ENCODE assay signal across 12 cellular contexts in the genomic region with DNA sequence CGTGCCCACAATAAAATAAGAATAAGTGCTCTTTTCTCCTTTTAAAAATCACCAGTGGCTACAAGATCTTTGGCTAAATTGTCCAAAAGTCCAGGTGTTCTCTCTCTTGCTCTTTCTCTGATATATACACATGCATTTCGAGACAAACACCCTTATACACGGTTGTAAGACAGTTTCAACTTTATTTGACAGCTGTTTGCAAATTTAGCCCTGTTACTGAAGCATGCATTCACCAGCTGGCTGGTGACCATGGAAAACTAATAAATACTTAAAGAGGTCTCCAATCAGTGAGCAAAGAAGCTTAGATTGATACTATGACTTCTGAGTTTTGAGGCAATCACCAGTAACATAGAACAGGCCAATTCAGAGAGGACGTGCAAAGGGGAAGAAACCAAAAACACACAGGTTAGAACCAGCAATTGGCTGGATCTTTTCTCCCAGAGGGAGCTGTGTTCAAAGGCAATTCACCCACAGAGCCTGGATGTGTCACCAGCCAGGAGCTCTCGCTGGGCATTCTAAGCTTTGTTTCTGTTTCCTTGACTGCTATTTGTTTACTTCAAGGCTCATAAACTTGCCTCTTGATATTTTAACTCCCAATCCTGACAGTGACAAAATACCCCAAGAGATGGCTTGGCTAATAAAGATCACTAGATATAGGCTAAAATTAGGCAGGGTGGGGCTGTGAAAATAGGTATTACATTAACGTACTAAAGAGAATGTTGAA.
DNase-seq lines count a peak whose midpoint lies in the region; ATAC-seq and TF ChIP-seq lines count a peak whose summit lies in the region.
"Had no signal": no experiment of that assay in that cellular context is flagged by ENCODE, and none has a peak within 500 bp of the region (broad histone marks: within the 10 kb centered on the region; RNA-seq: fewer than 3 reads in every experiment).

No MANE protein-coding gene starts in this region.

- H3K27ac ChIP-seq in IMR-90 (ENCODE audit: insufficient read depth, low read length), result no peak overlapping the region
- H3K27ac ChIP-seq: prostate gland had no signal

- H2BK15ac ChIP-seq in IMR-90 (ENCODE audit: low read depth, low read length), result no peak overlapping the region

- DNase-seq in Calu3 (peak; percentile 32), IMR-90 (no peak), MCF 10A (ENCODE audit: unreplicated experiment) (peak; percentile 24), mesothelial cell of epicardium (ENCODE audit: low spot score in 2 of 2, unreplicated experiment in 2 of 2) (no peak), middle frontal gyrus (ENCODE audit: extremely low spot score, low spot score) (no peak)
- no peak for DNase-seq in stimulated activated CD4-positive, alpha-beta T cell treated with anti-CD3 and anti-CD28 coated beads, Interleukin-4, amount 100 ng/mL, for 1 hour
- DNase-seq: activated CD4-positive, alpha-beta T cell treated with anti-CD3 and anti-CD28 coated beads, Interleukin-2, amount 50 U/mL, for 4 hours; OCI-M1 had no signal

- H2BK120ac ChIP-seq in IMR-90 (ENCODE audit: low read depth, low read length), result no peak overlapping the region

- H3K27me3 Mint-ChIP-seq in Calu3 (ENCODE audit: unreplicated experiment), result no peaks in the 10 kb centered on the region
- H3K27me3 Mint-ChIP-seq in MCF 10A (ENCODE audit: insufficient read depth, unreplicated experiment), result no peaks in the 10 kb centered on the region
- no peaks in the 10 kb centered on the region for H3K27me3 Mint-ChIP-seq in mesothelial cell of epicardium (ENCODE audit: low read depth)

- H3K36me3 ChIP-seq in IMR-90 (ENCODE audit: control insufficient read depth, insufficient read depth, low read length), result peaks cover 3% of the 10 kb centered on the region
- H3K36me3 ChIP-seq: prostate gland had no signal

- peak overlapping the region; percentile 26 for H3K4me3 Mint-ChIP-seq in Calu3 (ENCODE audit: low read depth, unreplicated experiment)
- H3K4me3 Mint-ChIP-seq in MCF 10A (ENCODE audit: unreplicated experiment), result no peak overlapping the region
- no peak overlapping the region for H3K4me3 Mint-ChIP-seq in mesothelial cell of epicardium

- no peak for TF ChIP-seq POLR2A in IMR-90 (IDR thresholded peaks at IDR 0.05; ENCODE audit: low read depth, low read length)

- H3K27ac Mint-ChIP-seq in Calu3 (ENCODE audit: unreplicated experiment) (peak overlapping the region; percentile 21), MCF 10A (ENCODE audit: low read depth, unreplicated experiment) (peak overlapping the region; percentile 73), mesothelial cell of epicardium (peak overlapping the region; percentile 16)

- H2AK9ac ChIP-seq in IMR-90 (replicated peaks; ENCODE audit: low read depth, low read length, poor library complexity), result no peak overlapping the region

- H3K18ac ChIP-seq in IMR-90 (ENCODE audit: low read depth, low read length), result peak overlapping the region; percentile 16; the same call in 1 of the 2 replicates

- no TSS peak for BruUV-seq in Calu3 (replicated peaks; lab: Mats Ljungman, UMichigan)
- BruUV-seq in IMR-90 (replicated peaks; lab: Mats Ljungman, UMichigan), result no TSS peak
- BruUV-seq in MCF 10A (replicated peaks; lab: Mats Ljungman, UMichigan), result no TSS peak

- peaks cover 4% of the 10 kb centered on the region for H3K4me1 ChIP-seq in IMR-90 (ENCODE audit: control insufficient read depth, insufficient read depth, low read length)
- H3K4me1 ChIP-seq: prostate gland had no signal

- intact Hi-C loops in Calu3 (cut with micrococcal nuclease; ENCODE audit: unreplicated experiment), result no loop called here
- intact Hi-C loops in IMR-90 (cut with micrococcal nuclease), result no loop called here
- intact Hi-C loops in MCF 10A (cut with micrococcal nuclease), result no loop called here

- no peak overlapping the region for H3K4ac ChIP-seq in IMR-90 (ENCODE audit: low read depth, low read length)

- H4K20me1 ChIP-seq in IMR-90 (ENCODE audit: insufficient read depth, low read length), result no peaks in the 10 kb centered on the region

- dilution Hi-C loops in IMR-90 (cut with HindIII; ENCODE audit: low sequenced_read_pairs, unreplicated experiment), result loop anchor here (25.0 kb wide), 1 partner anchor 325 kb away; no protein-coding TSS in a partner anchor

- H3K9ac ChIP-seq in IMR-90 (ENCODE audit: low read depth, low read length), result no peak overlapping the region

- CTCF ChIA-PET in Calu3 (lab: Charles Lee), result interaction anchor here (0.9 to 1.1 kb wide), 3 partner anchors 9 to 202 kb away, joined by 3 read pairs; no protein-coding TSS in a partner anchor
- CTCF ChIA-PET in IMR-90 (lab: Yijun Ruan, JAX), result interaction anchor here (0.5 to 1.1 kb wide), 3 partner anchors 18 to 1891 kb away, joined by 3 to 4 read pairs (median 3); no protein-coding TSS in a partner anchor
- CTCF ChIA-PET in MCF 10A (lab: Yijun Ruan, JAX), result interaction anchor here (0.6 to 3.1 kb wide), 7 partner anchors 18 to 307 kb away, joined by 3 to 10 read pairs (median 3); partner anchors contain the start of gene MAML2

- peaks cover 44% of the 10 kb centered on the region for H3K4me1 Mint-ChIP-seq in Calu3 (ENCODE audit: low read depth, unreplicated experiment)
- peaks cover 23% of the 10 kb centered on the region for H3K4me1 Mint-ChIP-seq in MCF 10A (ENCODE audit: insufficient read depth, unreplicated experiment)
- peaks cover 55% of the 10 kb centered on the region for H3K4me1 Mint-ChIP-seq in mesothelial cell of epicardium

- H3K36me3 Mint-ChIP-seq in Calu3 (ENCODE audit: insufficient read depth, unreplicated experiment), result peaks cover 4% of the 10 kb centered on the region
- H3K36me3 Mint-ChIP-seq in MCF 10A (ENCODE audit: insufficient read depth, unreplicated experiment), result no peaks in the 10 kb centered on the region
- H3K36me3 Mint-ChIP-seq in mesothelial cell of epicardium, result peaks cover 13% of the 10 kb centered on the region

- ATAC-seq in IMR-90 (ENCODE audit: low read depth), result peak; percentile 35; the same call in 1 of the 2 replicates
- no peak for ATAC-seq in HG03135 (IDR thresholded peaks at IDR 0.05; ENCODE audit: unreplicated experiment)
- ATAC-seq in HG03378 (IDR thresholded peaks at IDR 0.05; ENCODE audit: unreplicated experiment), result no peak
- ATAC-seq: body of pancreas had no signal

- H4K8ac ChIP-seq in IMR-90 (ENCODE audit: low read depth in 2 of 2, low read length in 2 of 2), result peak overlapping the region in 1 of 2 experiments; percentile 52; a peak in 1 of 4 replicates

- no peak overlapping the region for H2BK20ac ChIP-seq in IMR-90 (ENCODE audit: low read depth, low read length)

- no peak overlapping the region for H4K91ac ChIP-seq in IMR-90 (ENCODE audit: insufficient read depth, low read depth, low read length)

- no peaks in the 10 kb centered on the region; the same call in 1 of the 2 replicates for H3K9me1 ChIP-seq in IMR-90 (ENCODE audit: insufficient read depth, low read length)

- no peak overlapping the region for H3K56ac ChIP-seq in IMR-90 (ENCODE audit: extremely low read depth, insufficient read depth, low read length)

- H3K9me3 Mint-ChIP-seq in Calu3 (ENCODE audit: low read depth, unreplicated experiment), result no peaks in the 10 kb centered on the region
- H3K9me3 Mint-ChIP-seq in MCF 10A (ENCODE audit: unreplicated experiment), result no peaks in the 10 kb centered on the region
- peaks cover 9% of the 10 kb centered on the region for H3K9me3 Mint-ChIP-seq in mesothelial cell of epicardium

- H2BK5ac ChIP-seq in IMR-90 (ENCODE audit: low read depth, low read length, poor library complexity, severe bottlenecking), result no peak overlapping the region

- H3K79me1 ChIP-seq in IMR-90 (ENCODE audit: low read depth in 1 of 2, low read length in 2 of 2), result peaks cover 15 to 25% of the 10 kb centered on the region in 2 experiments; a peak in 3 of 4 replicates

- H3K9me3 ChIP-seq in IMR-90 (ENCODE audit: control insufficient read depth, insufficient read depth, low read length), result no peaks in the 10 kb centered on the region
- H3K9me3 ChIP-seq: body of pancreas, prostate gland had no signal

- no peak overlapping the region for H2AFZ ChIP-seq in IMR-90 (replicated peaks; ENCODE audit: low read length, poor library complexity)

- H3K14ac ChIP-seq in IMR-90 (replicated peaks; ENCODE audit: low read depth, low read length), result no peak overlapping the region

- TF ChIP-seq RAD21 in IMR-90 (IDR thresholded peaks at IDR 0.05; ENCODE audit: low read length), result no peak

- POLR2A ChIA-PET in IMR-90 (lab: Charles Lee; ENCODE audit: unreplicated experiment) (no interaction called here), MCF 10A (lab: Yijun Ruan, JAX) (interaction anchor here (0.6 to 1.0 kb wide), 3 partner anchors 174 to 191 kb away, joined by 3 to 5 read pairs (median 4); no protein-coding TSS in a partner anchor)

- no peak overlapping the region for H3K4me3 ChIP-seq in IMR-90 (ENCODE audit: insufficient read depth, low read depth, low read length)
- H3K4me3 ChIP-seq: body of pancreas, prostate gland had no signal

- H3K27me3 ChIP-seq in IMR-90 (ENCODE audit: control insufficient read depth, insufficient read depth, low read length), result no peaks in the 10 kb centered on the region
- H3K27me3 ChIP-seq: body of pancreas had no signal

- H3K4me2 ChIP-seq in IMR-90 (ENCODE audit: low read depth, low read length), result peak overlapping the region; percentile 64; the same call in 1 of the 2 replicates

- 90% methylated on average over 2 of the region's 6 CpGs; no CpG with 5 or more reads in 1 of the 2 experiments for WGBS in IMR-90 (ENCODE audit: extremely low coverage in 2 of 2, insufficient read length in 1 of 2), 2 experiments

- 0 out of 2 replicates have a peak overlapping the region, but pooled peaks have one; percentile 80 for H3K23ac ChIP-seq in IMR-90 (ENCODE audit: low read depth, low read length)

- H2AK5ac ChIP-seq in IMR-90 (ENCODE audit: low read depth, low read length), result no peak overlapping the region

- no peak overlapping the region for H4K5ac ChIP-seq in IMR-90 (ENCODE audit: low read depth, low read length)

- TF ChIP-seq CTCF in Calu3 (IDR thresholded peaks at IDR 0.05; ENCODE audit: unreplicated experiment) (no peak), IMR-90 (conservative IDR thresholded peaks at IDR 0.05; ENCODE audit: low read depth, low read length) (no peak), MCF 10A (IDR thresholded peaks at IDR 0.05; ENCODE audit: unreplicated experiment) (no peak), mesothelial cell of epicardium (IDR thresholded peaks at IDR 0.05; ENCODE audit: unreplicated experiment) (no peak)

- in situ Hi-C loops in IMR-90 (cut with MboI; ENCODE audit: low sequenced_read_pairs), result no loop called here

TF ChIP-seq in IMR-90, 13 proteins besides CTCF, POLR2A, EP300 and RAD21 (continues in another document):
- TF ChIP-seq FOS (IDR thresholded peaks at IDR 0.05; ENCODE audit: low read depth, low read length) (no peak), BHLHE40 (IDR thresholded peaks at IDR 0.05; ENCODE audit: low read depth, low read length) (no peak), CHD1 (IDR thresholded peaks at IDR 0.05; ENCODE audit: low read depth, low read length) (no peak), CEBPB (IDR thresholded peaks at IDR 0.05; ENCODE audit: low read depth, low read length) (no peak), MAZ (IDR thresholded peaks at IDR 0.05; ENCODE audit: borderline replicate concordance, low read depth, low read length) (no peak)

Comparison
In these comparisons a context has a peak if more than half of its experiments do, and no peak if none do; other contexts are left out.
1. DNase-seq: peak in Calu3 (single experiment) and MCF 10A (single experiment); none in IMR-90 (single experiment), mesothelial cell of epicardium (0 of 2), stimulated activated CD4-positive, alpha-beta T cell treated with anti-CD3 and anti-CD28 coated beads, Interleukin-4, amount 100 ng/mL, for 1 hour (single experiment) and middle frontal gyrus (single experiment).
2. H3K27ac Mint-ChIP-seq: peak in every context shown above with its lines; median percentile 73 in MCF 10A; 21 in Calu3; 16 in mesothelial cell of epicardium.